In the genomic region with DNA sequence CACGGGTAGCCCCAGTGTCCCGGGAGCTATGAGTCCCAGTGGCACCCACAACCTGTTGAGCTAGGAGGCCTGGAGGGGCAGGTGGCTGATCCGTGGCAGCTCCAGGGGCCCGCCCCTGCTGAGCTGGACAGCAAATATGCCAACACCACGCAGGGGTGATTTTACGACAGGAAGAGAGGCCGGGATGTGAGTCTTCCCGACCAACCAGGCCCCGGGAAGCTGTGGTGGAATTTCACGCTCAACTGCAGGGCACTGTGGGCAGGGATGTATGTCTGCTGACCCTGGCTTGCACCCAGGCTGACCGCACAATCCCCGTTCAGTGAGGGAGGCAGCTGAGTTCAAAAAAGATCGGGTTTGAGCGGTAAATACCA, we compare ENCODE assay signal across 23 cellular contexts.
A peak's percentile ranks its signal among the peaks of the same experiment; 100 is the strongest.
DNase-seq lines count a peak whose midpoint lies in the region; ATAC-seq and FAIRE-seq lines count a peak whose summit lies in the region.
"Had no signal": no experiment of that assay in that cellular context is flagged by ENCODE, and none has a peak within 500 bp of the region (broad histone marks: within the 10 kb centered on the region; RNA-seq: fewer than 3 reads in every experiment).

No MANE protein-coding gene starts in this region.

- no peaks in the 10 kb centered on the region for H3K9me3 Mint-ChIP-seq in stimulated activated effector memory CD8-positive, alpha-beta T cell treated with anti-CD3 and anti-CD28 coated beads, Interleukin-12 subunit alpha, Interleukin-12 subunit beta, amount 100 ng/mL, for 72 hours
- H3K9me3 Mint-ChIP-seq: CD4-positive, CD25-positive, alpha-beta regulatory T cell had no signal

- H3K36me3 Mint-ChIP-seq in stimulated activated effector memory CD8-positive, alpha-beta T cell treated with anti-CD3 and anti-CD28 coated beads, Interleukin-12 subunit alpha, Interleukin-12 subunit beta, amount 100 ng/mL, for 72 hours, result no peaks in the 10 kb centered on the region

- ATAC-seq in stimulated activated effector memory CD8-positive, alpha-beta T cell treated with anti-CD3 and anti-CD28 coated beads, Interleukin-12 subunit alpha, Interleukin-12 subunit beta, amount 100 ng/mL, for 72 hours, result no peak
- no peak for ATAC-seq in HG03469 (IDR thresholded peaks at IDR 0.05; ENCODE audit: unreplicated experiment)
- ATAC-seq: K562 had no signal

- DNase-seq in A172 (ENCODE audit: low spot score) (peak; percentile 73), H7 (peak; percentile 33), SW480 (ENCODE audit: low spot score) (peak; percentile 63), kidney tubule cell (ENCODE audit: low spot score) (peak; percentile 97), HT-29 (ENCODE audit: low spot score) (no peak), frontal cortex (ENCODE audit: low spot score in 2 of 2) (no peak)
- DNase-seq in stimulated activated effector memory CD8-positive, alpha-beta T cell treated with anti-CD3 and anti-CD28 coated beads, Interleukin-12 subunit alpha, Interleukin-12 subunit beta, amount 100 ng/mL, for 72 hours (ENCODE audit: low spot score in 2 of 2), result no peak
- DNase-seq: activated CD4-positive, CD25-positive, alpha-beta regulatory T cell treated with anti-CD3 and anti-CD28 coated beads, Interleukin-2, amount 50 U/mL, for 72 hours; activated effector memory CD4-positive, alpha-beta T cell treated with Interleukin-2 at 50 U/mL for 16 hours; CD4-positive, CD25-positive, alpha-beta regulatory T cell; DMS79; GM23248; NCI-H1092; NCI-H2107; NCI-H524; OCI-M1; T1000 had no signal

- no peaks in the 10 kb centered on the region for H3K4me1 Mint-ChIP-seq in stimulated activated effector memory CD8-positive, alpha-beta T cell treated with anti-CD3 and anti-CD28 coated beads, Interleukin-12 subunit alpha, Interleukin-12 subunit beta, amount 100 ng/mL, for 72 hours
- H3K4me1 Mint-ChIP-seq: CD4-positive, CD25-positive, alpha-beta regulatory T cell had no signal

- no peaks in the 10 kb centered on the region for H3K36me3 ChIP-seq in H7 (replicated peaks; ENCODE audit: control insufficient read depth, insufficient read depth, low read length)
- H3K36me3 ChIP-seq: adrenal gland, thyroid gland had no signal

- H3K27me3 ChIP-seq in H7 (ENCODE audit: control insufficient read depth, insufficient read depth, low read length), result no peaks in the 10 kb centered on the region
- H3K27me3 ChIP-seq: adrenal gland, thyroid gland had no signal

- no peak overlapping the region for H3K27ac Mint-ChIP-seq in stimulated activated effector memory CD8-positive, alpha-beta T cell treated with anti-CD3 and anti-CD28 coated beads, Interleukin-12 subunit alpha, Interleukin-12 subunit beta, amount 100 ng/mL, for 72 hours
- H3K27ac Mint-ChIP-seq: CD4-positive, CD25-positive, alpha-beta regulatory T cell had no signal

- FAIRE-seq in frontal cortex (lab: Jason Lieb, UNC), result no peak
- FAIRE-seq: GM18507, K562, keratinocyte had no signal

- no peak overlapping the region for H3K4me3 ChIP-seq in H7 (ENCODE audit: insufficient read depth, low read depth, low read length)
- H3K4me3 ChIP-seq: adrenal gland, GM23248, K562, thyroid gland had no signal

- H3K4me3 Mint-ChIP-seq in stimulated activated effector memory CD8-positive, alpha-beta T cell treated with anti-CD3 and anti-CD28 coated beads, Interleukin-12 subunit alpha, Interleukin-12 subunit beta, amount 100 ng/mL, for 72 hours, result no peak overlapping the region
- H3K4me3 Mint-ChIP-seq: CD4-positive, CD25-positive, alpha-beta regulatory T cell had no signal

Comparison
In these comparisons a context has a peak if more than half of its experiments do, and no peak if none do; other contexts are left out.
1. DNase-seq: peak in A172 (single experiment), H7 (single experiment), SW480 (single experiment) and kidney tubule cell (single experiment); none in HT-29 (single experiment), stimulated activated effector memory CD8-positive, alpha-beta T cell treated with anti-CD3 and anti-CD28 coated beads, Interleukin-12 subunit alpha, Interleukin-12 subunit beta, amount 100 ng/mL, for 72 hours (0 of 2) and frontal cortex (0 of 2).